20 cellular contexts compared by ENCODE assay signal in the genomic region with DNA sequence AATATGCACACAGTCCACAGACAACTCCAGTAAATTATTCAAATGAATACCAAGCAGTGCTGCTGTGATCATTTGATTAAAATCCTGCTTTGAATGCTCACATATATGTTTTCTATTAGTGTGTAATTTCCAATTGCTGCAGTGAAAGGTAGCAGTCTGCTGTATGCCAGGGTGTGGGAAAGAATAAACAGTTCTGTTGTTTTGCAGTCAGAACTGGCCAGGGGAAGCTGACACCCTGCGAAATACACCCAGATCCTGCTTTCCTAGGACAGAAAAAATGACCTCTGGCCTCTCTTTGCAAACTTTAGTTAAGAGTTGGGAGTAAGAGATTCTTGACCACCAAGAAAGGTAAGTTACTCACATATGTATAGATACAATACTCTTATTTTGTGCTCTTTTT.
DNase-seq lines count a peak whose midpoint lies in the region; ATAC-seq, FAIRE-seq and TF ChIP-seq lines count a peak whose summit lies in the region.
"Had no signal": no experiment of that assay in that cellular context is flagged by ENCODE, and none has a peak within 500 bp of the region (broad histone marks: within the 10 kb centered on the region; RNA-seq: fewer than 3 reads in every experiment).

No MANE protein-coding gene starts in this region.

- TF ChIP-seq POLR2A in right lobe of liver (IDR thresholded peaks at IDR 0.05): no peak
- no peak for TF ChIP-seq POLR2A in HepG2 (IDR thresholded peaks at IDR 0.05; ENCODE audit: insufficient read depth in 1 of 2, low read depth in 2 of 2, low read length in 2 of 2)

- ATAC-seq in right lobe of liver: peak; percentile 37 to 81 (median 52)
- no peak for ATAC-seq in HepG2
- ATAC-seq in stimulated activated memory B cell treated with anti-CD40 and anti-IgM and Interleukin-4, amounts not matched to agents 10 μg/mL and 1 μg/mL and 100 μg/mL, for 72 hours: no peak
- ATAC-seq: CD8-positive, alpha-beta T cell had no signal

- H4K20me1 ChIP-seq in HepG2 (ENCODE audit: insufficient read depth, low read length): no peaks in the 10 kb centered on the region
- H4K20me1 ChIP-seq: BLaER1 treated with 17β-estradiol and CSF1 and Interleukin-3, amounts not matched to agents 10 nM and 100 nM had no signal

- in situ Hi-C loops in HepG2 (cut with HindIII; ENCODE audit: extremely low pct_ligation_motif_present, low pct_unique_long_range_greater_than_20kb): no loop called here

- WGBS in right lobe of liver (ENCODE audit: insufficient coverage, low coverage, low lambda C conversion rate, missing lambda C conversion rate): 27% methylated on average over 1 of the region's 1 CpG
- 13% methylated on average over 1 of the region's 1 CpG for WGBS in HepG2 (ENCODE audit: low lambda C conversion rate)

- no peaks in the 10 kb centered on the region for H3K27me3 ChIP-seq in right lobe of liver
- no peaks in the 10 kb centered on the region for H3K27me3 ChIP-seq in HepG2 (ENCODE audit: control insufficient read depth in 1 of 2, insufficient read depth in 2 of 2, low read length in 2 of 2)
- H3K27me3 ChIP-seq: BLaER1 treated with 17β-estradiol and CSF1 and Interleukin-3, amounts not matched to agents 10 nM and 100 nM had no signal

- CTCF ChIA-PET in HepG2 (lab: Yijun Ruan, JAX; ENCODE audit: low intra/inter-chr PET ratio, low total read pairs): no interaction called here
- CTCF ChIA-PET in activated naive CD4-positive, alpha-beta T cell treated with anti-CD3 and anti-CD28 coated beads for 36 hours (lab: Charles Lee): no interaction called here

- no peaks in the 10 kb centered on the region for H3K79me2 ChIP-seq in HepG2 (ENCODE audit: insufficient read depth, low read length)

- no peaks in the 10 kb centered on the region for H3K4me1 Mint-ChIP-seq in stimulated activated memory B cell treated with anti-CD40 and anti-IgM and Interleukin-4, amounts not matched to agents 10 μg/mL and 1 μg/mL and 100 μg/mL, for 72 hours
- H3K4me1 Mint-ChIP-seq in activated naive CD4-positive, alpha-beta T cell treated with anti-CD3 and anti-CD28 coated beads for 36 hours (ENCODE audit: low read depth): peaks cover 3% of the 10 kb centered on the region

- BruUV-seq in HepG2 (replicated peaks; lab: Mats Ljungman, UMichigan): no TSS peak

- DNase-seq in right lobe of liver: no peak
- DNase-seq in HepG2 (ENCODE audit: low spot score): no peak
- peak; percentile 46 for DNase-seq in medulla oblongata (ENCODE audit: extremely low spot score)
- DNase-seq in activated naive CD4-positive, alpha-beta T cell treated with anti-CD3 and anti-CD28 coated beads for 36 hours: no peak
- DNase-seq in COLO829 (ENCODE audit: low spot score): no peak
- DNase-seq in stimulated activated CD8-positive, alpha-beta memory T cell treated with anti-CD3 and anti-CD28 coated beads, Interleukin-4, amount 100 ng/mL, for 48 hours: no peak
- DNase-seq: 8988T; CD8-positive, alpha-beta T cell; COR-L47; DMS 273 treated with DMSO at 0.1 percent for 48 hours; DMS53; GM23248; IMR-90 had no signal

- POLR2A ChIA-PET in HepG2 (lab: Yijun Ruan, JAX): no interaction called here

- TF ChIP-seq EP300 in HepG2 (IDR thresholded peaks at IDR 0.05; ENCODE audit: low read depth in 2 of 2, low read length in 2 of 2) (no peak), HepG2 (CRISPR knock-in tag; IDR thresholded peaks at IDR 0.05; ENCODE audit: borderline replicate concordance) (no peak)

- no peak overlapping the region for H3K4me3 ChIP-seq in right lobe of liver
- no peak overlapping the region for H3K4me3 ChIP-seq in HepG2 (replicated peaks in 1 of 3; ENCODE audit: insufficient read depth in 1 of 3, low read depth in 2 of 3, low read length in 3 of 3)
- H3K4me3 ChIP-seq: BLaER1 treated with 17β-estradiol and CSF1 and Interleukin-3, amounts not matched to agents 10 nM and 100 nM; GM23248; HAP-1 had no signal

- TF ChIP-seq RAD21 in HepG2 (CRISPR knock-in tag; IDR thresholded peaks at IDR 0.05): no peak

- peaks cover 8% of the 10 kb centered on the region for H3K36me3 Mint-ChIP-seq in stimulated activated memory B cell treated with anti-CD40 and anti-IgM and Interleukin-4, amounts not matched to agents 10 μg/mL and 1 μg/mL and 100 μg/mL, for 72 hours
- H3K36me3 Mint-ChIP-seq in activated naive CD4-positive, alpha-beta T cell treated with anti-CD3 and anti-CD28 coated beads for 36 hours (ENCODE audit: low read depth): peaks cover 7% of the 10 kb centered on the region
- H3K36me3 Mint-ChIP-seq: CD8-positive, alpha-beta T cell had no signal

- H2AFZ ChIP-seq in HepG2 (ENCODE audit: low read length): no peak overlapping the region
- H2AFZ ChIP-seq: GM23248 had no signal

- FAIRE-seq in HepG2 (lab: Jason Lieb, UNC): no peak
- FAIRE-seq: G401.6, GM12891, GM19239 had no signal

- H3K27me3 Mint-ChIP-seq in stimulated activated memory B cell treated with anti-CD40 and anti-IgM and Interleukin-4, amounts not matched to agents 10 μg/mL and 1 μg/mL and 100 μg/mL, for 72 hours: no peaks in the 10 kb centered on the region
- no peaks in the 10 kb centered on the region for H3K27me3 Mint-ChIP-seq in activated naive CD4-positive, alpha-beta T cell treated with anti-CD3 and anti-CD28 coated beads for 36 hours (ENCODE audit: low read depth)

- no peak overlapping the region for H3K4me3 Mint-ChIP-seq in stimulated activated memory B cell treated with anti-CD40 and anti-IgM and Interleukin-4, amounts not matched to agents 10 μg/mL and 1 μg/mL and 100 μg/mL, for 72 hours
- H3K4me3 Mint-ChIP-seq in activated naive CD4-positive, alpha-beta T cell treated with anti-CD3 and anti-CD28 coated beads for 36 hours: no peak overlapping the region
- H3K4me3 Mint-ChIP-seq: B cell; CD8-positive, alpha-beta T cell had no signal

- H3K4me1 ChIP-seq in right lobe of liver (no peaks in the 10 kb centered on the region), HepG2 (ENCODE audit: insufficient read depth, low read length) (no peaks in the 10 kb centered on the region)
- H3K4me1 ChIP-seq: BLaER1 treated with 17β-estradiol and CSF1 and Interleukin-3, amounts not matched to agents 10 nM and 100 nM; HAP-1 had no signal

- TF ChIP-seq CTCF in right lobe of liver (IDR thresholded peaks at IDR 0.05) (no peak), HepG2 (CRISPR knock-in tag; IDR thresholded peaks at IDR 0.05) (no peak)

- H3K27ac Mint-ChIP-seq in stimulated activated memory B cell treated with anti-CD40 and anti-IgM and Interleukin-4, amounts not matched to agents 10 μg/mL and 1 μg/mL and 100 μg/mL, for 72 hours: peak overlapping the region; percentile 2
- H3K27ac Mint-ChIP-seq in activated naive CD4-positive, alpha-beta T cell treated with anti-CD3 and anti-CD28 coated beads for 36 hours: no peak overlapping the region
- H3K27ac Mint-ChIP-seq: B cell; CD8-positive, alpha-beta T cell had no signal

- H3K27ac ChIP-seq in right lobe of liver (no peak overlapping the region), HepG2 (ENCODE audit: extremely low read length, insufficient read depth, low read length) (no peak overlapping the region)
- H3K27ac ChIP-seq: BLaER1 treated with 17β-estradiol and CSF1 and Interleukin-3, amounts not matched to agents 10 nM and 100 nM; GM23248 had no signal

- H3K36me3 ChIP-seq in right lobe of liver: no peaks in the 10 kb centered on the region
- H3K36me3 ChIP-seq in HepG2 (replicated peaks in 1 of 2; ENCODE audit: control insufficient read depth in 1 of 2, insufficient read depth in 2 of 2, low read length in 2 of 2): no peaks in the 10 kb centered on the region
- H3K36me3 ChIP-seq: BLaER1 treated with 17β-estradiol and CSF1 and Interleukin-3, amounts not matched to agents 10 nM and 100 nM; HAP-1 had no signal

- no peak overlapping the region for H3K4me2 ChIP-seq in HepG2 (ENCODE audit: low read depth, low read length)
- H3K4me2 ChIP-seq: BLaER1 treated with 17β-estradiol and CSF1 and Interleukin-3, amounts not matched to agents 10 nM and 100 nM had no signal

- H3K9me3 Mint-ChIP-seq in stimulated activated memory B cell treated with anti-CD40 and anti-IgM and Interleukin-4, amounts not matched to agents 10 μg/mL and 1 μg/mL and 100 μg/mL, for 72 hours: peaks cover 12% of the 10 kb centered on the region
- peaks cover 14% of the 10 kb centered on the region for H3K9me3 Mint-ChIP-seq in activated naive CD4-positive, alpha-beta T cell treated with anti-CD3 and anti-CD28 coated beads for 36 hours

- H3K9me3 ChIP-seq in right lobe of liver (peaks cover 0 to 3% (median 0%) of the 10 kb centered on the region in 4 donors), HepG2 (ENCODE audit: low read length) (no peaks in the 10 kb centered on the region)

- intact Hi-C loops in right lobe of liver (cut with DNase I) (no loop called here), HepG2 (cut with micrococcal nuclease; ENCODE audit: unreplicated experiment) (loop anchor here (10.0 kb wide), 1 partner anchor 97 kb away; no protein-coding TSS in a partner anchor)
- intact Hi-C loops in activated naive CD4-positive, alpha-beta T cell treated with anti-CD3 and anti-CD28 coated beads for 36 hours (cut with micrococcal nuclease): no loop called here

- no peak overlapping the region for H3K9ac ChIP-seq in HepG2 (ENCODE audit: insufficient read depth, low read depth, low read length)
- H3K9ac ChIP-seq: BLaER1 treated with 17β-estradiol and CSF1 and Interleukin-3, amounts not matched to agents 10 nM and 100 nM; GM23248 had no signal

TF ChIP-seq in HepG2, 621 proteins besides CTCF, POLR2A, EP300 and RAD21:
- TF ChIP-seq, protein P1, sequence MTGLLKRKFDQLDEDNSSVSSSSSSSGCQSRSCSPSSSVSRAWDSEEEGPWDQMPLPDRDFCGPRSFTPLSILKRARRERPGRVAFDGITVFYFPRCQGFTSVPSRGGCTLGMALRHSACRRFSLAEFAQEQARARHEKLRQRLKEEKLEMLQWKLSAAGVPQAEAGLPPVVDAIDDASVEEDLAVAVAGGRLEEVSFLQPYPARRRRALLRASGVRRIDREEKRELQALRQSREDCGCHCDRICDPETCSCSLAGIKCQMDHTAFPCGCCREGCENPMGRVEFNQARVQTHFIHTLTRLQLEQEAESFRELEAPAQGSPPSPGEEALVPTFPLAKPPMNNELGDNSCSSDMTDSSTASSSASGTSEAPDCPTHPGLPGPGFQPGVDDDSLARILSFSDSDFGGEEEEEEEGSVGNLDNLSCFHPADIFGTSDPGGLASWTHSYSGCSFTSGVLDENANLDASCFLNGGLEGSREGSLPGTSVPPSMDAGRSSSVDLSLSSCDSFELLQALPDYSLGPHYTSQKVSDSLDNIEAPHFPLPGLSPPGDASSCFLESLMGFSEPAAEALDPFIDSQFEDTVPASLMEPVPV (CRISPR knock-in tag; IDR thresholded peaks at IDR 0.05): no peak
- TF ChIP-seq ZSCAN20 (CRISPR knock-in tag; IDR thresholded peaks at IDR 0.05; ENCODE audit: borderline replicate concordance) (no peak), RAD51 (IDR thresholded peaks at IDR 0.05; ENCODE audit: borderline replicate concordance) (no peak), SRSF9 (IDR thresholded peaks at IDR 0.05; ENCODE audit: borderline replicate concordance, insufficient read depth, low read depth, low read length, poor library complexity, severe bottlenecking) (no peak)
- TF ChIP-seq, protein P2, sequence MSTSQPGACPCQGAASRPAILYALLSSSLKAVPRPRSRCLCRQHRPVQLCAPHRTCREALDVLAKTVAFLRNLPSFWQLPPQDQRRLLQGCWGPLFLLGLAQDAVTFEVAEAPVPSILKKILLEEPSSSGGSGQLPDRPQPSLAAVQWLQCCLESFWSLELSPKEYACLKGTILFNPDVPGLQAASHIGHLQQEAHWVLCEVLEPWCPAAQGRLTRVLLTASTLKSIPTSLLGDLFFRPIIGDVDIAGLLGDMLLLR (CRISPR knock-in tag; IDR thresholded peaks at IDR 0.05): no peak
TF ChIP-seq in HepG2: peak in this region for 0.

Comparison
In these comparisons a context has a peak if more than half of its experiments do, and no peak if none do; other contexts are left out.
1. ATAC-seq: peak in right lobe of liver (4 of 4); none in HepG2 (single experiment) and stimulated activated memory B cell treated with anti-CD40 and anti-IgM and Interleukin-4, amounts not matched to agents 10 μg/mL and 1 μg/mL and 100 μg/mL, for 72 hours (single experiment).